In genomic region chr2:69770193-69770702, GRCh38 we compare ENCODE assay signal across 1 cellular context.
TF ChIP-seq lines count a peak whose summit lies in the region.

No MANE protein-coding gene starts in this region.

TF ChIP-seq in SK-N-SH, 30 proteins besides CTCF, POLR2A, EP300 and RAD21 (continued from another document):
- TF ChIP-seq, protein P1, sequence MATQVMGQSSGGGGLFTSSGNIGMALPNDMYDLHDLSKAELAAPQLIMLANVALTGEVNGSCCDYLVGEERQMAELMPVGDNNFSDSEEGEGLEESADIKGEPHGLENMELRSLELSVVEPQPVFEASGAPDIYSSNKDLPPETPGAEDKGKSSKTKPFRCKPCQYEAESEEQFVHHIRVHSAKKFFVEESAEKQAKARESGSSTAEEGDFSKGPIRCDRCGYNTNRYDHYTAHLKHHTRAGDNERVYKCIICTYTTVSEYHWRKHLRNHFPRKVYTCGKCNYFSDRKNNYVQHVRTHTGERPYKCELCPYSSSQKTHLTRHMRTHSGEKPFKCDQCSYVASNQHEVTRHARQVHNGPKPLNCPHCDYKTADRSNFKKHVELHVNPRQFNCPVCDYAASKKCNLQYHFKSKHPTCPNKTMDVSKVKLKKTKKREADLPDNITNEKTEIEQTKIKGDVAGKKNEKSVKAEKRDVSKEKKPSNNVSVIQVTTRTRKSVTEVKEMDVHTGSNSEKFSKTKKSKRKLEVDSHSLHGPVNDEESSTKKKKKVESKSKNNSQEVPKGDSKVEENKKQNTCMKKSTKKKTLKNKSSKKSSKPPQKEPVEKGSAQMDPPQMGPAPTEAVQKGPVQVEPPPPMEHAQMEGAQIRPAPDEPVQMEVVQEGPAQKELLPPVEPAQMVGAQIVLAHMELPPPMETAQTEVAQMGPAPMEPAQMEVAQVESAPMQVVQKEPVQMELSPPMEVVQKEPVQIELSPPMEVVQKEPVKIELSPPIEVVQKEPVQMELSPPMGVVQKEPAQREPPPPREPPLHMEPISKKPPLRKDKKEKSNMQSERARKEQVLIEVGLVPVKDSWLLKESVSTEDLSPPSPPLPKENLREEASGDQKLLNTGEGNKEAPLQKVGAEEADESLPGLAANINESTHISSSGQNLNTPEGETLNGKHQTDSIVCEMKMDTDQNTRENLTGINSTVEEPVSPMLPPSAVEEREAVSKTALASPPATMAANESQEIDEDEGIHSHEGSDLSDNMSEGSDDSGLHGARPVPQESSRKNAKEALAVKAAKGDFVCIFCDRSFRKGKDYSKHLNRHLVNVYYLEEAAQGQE (IDR thresholded peaks at IDR 0.05; ENCODE audit: low read depth, low read length), result no peak
